Comparison of ENCODE assay signal across 8 cellular contexts in the genomic region with DNA sequence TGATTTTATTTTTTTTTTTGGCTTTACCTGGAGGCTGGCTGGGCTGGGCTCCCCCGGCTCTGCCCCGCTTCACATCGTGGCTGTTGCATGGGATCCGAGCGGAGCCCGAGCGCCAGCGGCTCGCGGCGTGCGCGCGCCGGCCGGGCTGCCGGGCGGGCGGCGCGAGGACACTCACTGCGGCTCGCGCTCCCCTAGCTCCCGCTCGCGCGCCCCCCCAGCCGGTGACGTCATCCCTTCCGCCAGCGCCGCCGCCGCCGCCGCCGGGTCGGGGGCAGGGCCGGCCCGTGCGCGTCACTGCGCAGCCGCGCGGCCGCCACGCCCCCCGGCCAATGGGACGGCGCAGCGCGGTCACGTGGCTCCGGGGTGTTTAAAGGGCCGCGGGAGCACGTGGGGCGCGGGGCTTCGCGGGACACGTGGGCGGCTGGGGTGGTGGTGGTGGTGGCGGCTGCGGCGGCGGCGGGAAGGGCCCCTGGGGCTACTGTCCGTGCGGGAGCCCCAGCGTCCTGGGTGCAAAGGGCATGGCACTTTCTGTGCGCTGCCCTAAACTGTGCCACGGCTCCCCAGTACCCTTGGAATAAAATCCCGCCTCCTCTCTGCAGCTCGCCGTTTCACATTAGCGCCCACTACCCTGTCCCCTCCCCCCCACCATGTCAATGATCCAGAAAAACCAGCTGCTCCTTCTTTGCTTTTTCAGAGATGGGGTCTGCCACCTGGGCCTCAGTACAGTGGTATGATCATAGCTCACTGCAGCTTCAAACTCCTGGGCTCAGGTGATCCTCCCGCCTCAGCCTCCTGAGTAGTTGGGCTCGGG. TPM values are rescaled to one million over a fixed set of nuclear protein-coding genes. Genes with fewer than 3 reads are reported as not detected.
DNase-seq lines count a peak whose midpoint lies in the region; ATAC-seq and TF ChIP-seq lines count a peak whose summit lies in the region.

A gene (minus strand): TSS at position 176 of the 811 bp plus-strand sequence. CDS start 54,672 bp downstream, outside the sequence.

- no peak for ATAC-seq in HG02571 (IDR thresholded peaks at IDR 0.05; ENCODE audit: unreplicated experiment)

- peaks cover 29% of the 10 kb centered on the region for H3K4me1 Mint-ChIP-seq in HFFc6 (ENCODE audit: low read depth)

- H3K27ac ChIP-seq in BLaER1 (no peak within 1 kb of the TSS), esophagus (ENCODE audit: low read depth in 2 of 2, low read length in 1 of 2) (no peak within 1 kb of the TSS)

- no peak within 1 kb of the TSS for H3K27ac Mint-ChIP-seq in HFFc6

- peaks cover 51% of the 10 kb centered on the region for H3K4me1 ChIP-seq in BLaER1
- H3K4me1 ChIP-seq in esophagus (ENCODE audit: control insufficient read depth in 2 of 2, insufficient read depth in 2 of 2, low read length in 1 of 2), result peaks cover 2 to 3% of the 10 kb centered on the region in 2 donors

- H3K4me3 Mint-ChIP-seq in HFFc6, result peak within 1 kb of the TSS; percentile 84

- H3K9me3 ChIP-seq in BLaER1 (no peaks in the 10 kb centered on the region), esophagus (ENCODE audit: control insufficient read depth in 2 of 2, insufficient read depth in 1 of 2, low read depth in 1 of 2, low read length in 1 of 2) (peaks cover 0 to 2% of the 10 kb centered on the region in 2 donors)

- peaks cover 24% of the 10 kb centered on the region for H3K27me3 Mint-ChIP-seq in HFFc6 (ENCODE audit: insufficient read depth)

- H3K27me3 ChIP-seq in BLaER1, result peaks cover 71% of the 10 kb centered on the region
- peaks cover 0 to 17% of the 10 kb centered on the region in 2 donors for H3K27me3 ChIP-seq in esophagus (ENCODE audit: control insufficient read depth in 1 of 2, insufficient read depth in 2 of 2, low read length in 2 of 2)

- no peak for TF ChIP-seq CTCF in HFFc6 (IDR thresholded peaks at IDR 0.05)

- no peak within 1 kb of the TSS for H3K9ac ChIP-seq in BLaER1

- no peaks in the 10 kb centered on the region for H3K36me3 ChIP-seq in BLaER1
- no peaks in the 10 kb centered on the region for H3K36me3 ChIP-seq in esophagus (ENCODE audit: control insufficient read depth in 2 of 2, insufficient read depth in 2 of 2, low read length in 1 of 2)

- peak within 1 kb of the TSS; percentile 83 for H3K4me2 ChIP-seq in BLaER1

- H3K4me3 ChIP-seq in BLaER1 (peak within 1 kb of the TSS; percentile 62), esophagus (ENCODE audit: low read depth in 1 of 2, low read length in 2 of 2) (peak within 1 kb of the TSS; percentile 40 to 41)

- no peaks in the 10 kb centered on the region for H3K9me3 Mint-ChIP-seq in HFFc6

- H4K20me1 ChIP-seq in BLaER1, result peaks cover 40% of the 10 kb centered on the region

- WGBS in esophagus, 2 donors, result 4 to 8% methylated on average over 49 to 81 of the region's 81 CpGs

- DNase-seq in HFFc6 (peak; percentile 73), NCI-H82 treated with DMSO at 0.1 percent for 48 hours (lab: John Stamatoyannopoulos, UW; ENCODE audit: unreplicated experiment) (peak; percentile 38), mucosa of gallbladder (ENCODE audit: low spot score) (peak; percentile 79)
- peak; percentile 78 for DNase-seq in activated T-cell treated with anti-CD3 and anti-CD28 coated beads, Interleukin-2, amount 50 U/mL, for 1 hour
- DNase-seq in stimulated activated CD8-positive, alpha-beta memory T cell treated with anti-CD3 and anti-CD28 coated beads, Interleukin-2, amount 100 ng/mL, for 48 hours (ENCODE audit: low read depth in 2 of 2), result peak; percentile 59 to 65

- no peaks in the 10 kb centered on the region for H3K36me3 Mint-ChIP-seq in HFFc6 (ENCODE audit: low read depth)

RNA-seq across cellular contexts. Expression of the gene that starts here (rescaled TPM):
- 100 to 1,000 TPM in 2 of 6 experiments, 10 to 100 TPM in 4; 78.4 to 102 (median 96.8) TPM for total RNA-seq in HFFc6 (2021; fragmentation: NEBNext Ultra II Directional; extraction: Animal tissue kit (Norgen Biotek cat#: 25700))
- polyA plus RNA-seq in esophagus, result 10 to 100 TPM; 11.3 to 18.3 TPM
- 184 TPM for total RNA-seq in mucosa of gallbladder
